8 cellular contexts compared by ENCODE assay signal in the genomic region with DNA sequence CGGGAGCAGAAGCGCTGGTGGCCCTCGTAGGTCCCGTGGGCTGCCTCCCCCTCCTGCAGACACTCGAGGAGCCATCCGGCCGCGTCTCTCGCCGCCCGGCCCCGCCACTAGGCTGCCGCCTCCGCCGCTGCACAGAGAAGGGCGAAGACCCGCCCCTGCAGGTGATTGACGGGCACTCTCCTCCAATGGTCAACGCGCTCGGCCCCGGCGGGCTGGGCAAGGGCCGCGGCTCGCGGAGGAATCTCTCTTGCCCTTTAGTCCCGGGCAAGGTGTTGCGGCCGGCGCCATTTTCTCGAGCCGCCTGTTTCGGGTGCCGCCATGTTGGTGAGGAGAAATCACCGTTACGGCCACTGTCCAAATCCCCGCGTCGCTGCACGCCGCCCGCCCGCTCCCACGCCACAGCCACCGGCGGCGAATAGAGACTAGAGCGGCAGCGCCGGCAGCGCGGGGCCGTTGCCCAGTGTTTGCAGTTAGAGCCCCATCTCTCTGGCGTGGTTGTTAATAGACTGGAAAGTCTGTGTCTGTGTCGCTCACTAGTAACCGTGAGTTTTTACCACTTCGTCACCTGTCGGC. TPM values are rescaled to one million over a fixed set of nuclear protein-coding genes. Genes with fewer than 3 reads are reported as not detected.
A peak's percentile ranks its signal among the peaks of the same experiment; 100 is the strongest.
DNase-seq lines count a peak whose midpoint lies in the region; ATAC-seq and TF ChIP-seq lines count a peak whose summit lies in the region.

A gene with protein sequence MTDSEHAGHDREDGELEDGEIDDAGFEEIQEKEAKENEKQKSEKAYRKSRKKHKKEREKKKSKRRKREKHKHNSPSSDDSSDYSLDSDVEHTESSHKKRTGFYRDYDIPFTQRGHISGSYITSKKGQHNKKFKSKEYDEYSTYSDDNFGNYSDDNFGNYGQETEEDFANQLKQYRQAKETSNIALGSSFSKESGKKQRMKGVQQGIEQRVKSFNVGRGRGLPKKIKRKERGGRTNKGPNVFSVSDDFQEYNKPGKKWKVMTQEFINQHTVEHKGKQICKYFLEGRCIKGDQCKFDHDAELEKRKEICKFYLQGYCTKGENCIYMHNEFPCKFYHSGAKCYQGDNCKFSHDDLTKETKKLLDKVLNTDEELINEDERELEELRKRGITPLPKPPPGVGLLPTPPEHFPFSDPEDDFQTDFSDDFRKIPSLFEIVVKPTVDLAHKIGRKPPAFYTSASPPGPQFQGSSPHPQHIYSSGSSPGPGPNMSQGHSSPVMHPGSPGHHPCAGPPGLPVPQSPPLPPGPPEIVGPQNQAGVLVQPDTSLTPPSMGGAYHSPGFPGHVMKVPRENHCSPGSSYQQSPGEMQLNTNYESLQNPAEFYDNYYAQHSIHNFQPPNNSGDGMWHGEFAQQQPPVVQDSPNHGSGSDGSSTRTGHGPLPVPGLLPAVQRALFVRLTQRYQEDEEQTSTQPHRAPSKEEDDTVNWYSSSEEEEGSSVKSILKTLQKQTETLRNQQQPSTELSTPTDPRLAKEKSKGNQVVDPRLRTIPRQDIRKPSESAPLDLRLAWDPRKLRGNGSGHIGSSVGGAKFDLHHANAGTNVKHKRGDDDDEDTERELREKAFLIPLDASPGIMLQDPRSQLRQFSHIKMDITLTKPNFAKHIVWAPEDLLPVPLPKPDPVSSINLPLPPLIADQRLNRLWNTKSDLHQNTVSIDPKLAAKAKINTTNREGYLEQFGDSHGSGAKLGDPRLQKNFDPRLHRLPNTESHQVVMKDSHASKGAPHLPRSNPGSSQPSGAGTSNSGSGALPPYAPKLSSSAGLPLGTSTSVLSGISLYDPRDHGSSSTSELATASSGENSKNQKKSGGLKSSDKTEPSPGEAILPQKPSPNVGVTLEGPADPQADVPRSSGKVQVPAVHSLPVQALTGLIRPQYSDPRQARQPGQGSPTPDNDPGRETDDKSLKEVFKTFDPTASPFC (plus strand): TSS at position 284 of the 573 bp plus-strand sequence. CDS start 398 bp downstream, outside the sequence.

- peaks cover 21% of the 10 kb centered on the region for H3K4me1 Mint-ChIP-seq in WTC11

- no peaks in the 10 kb centered on the region; the same call in 1 of the 2 replicates for H3K9me3 ChIP-seq in AG04450 (ENCODE audit: control insufficient read depth, insufficient read depth, low read length)

- TF ChIP-seq CTCF in AG04450 (IDR thresholded peaks at IDR 0.05; ENCODE audit: low read depth, low read length) (0 out of 2 replicates have a peak, but pooled peaks have one; percentile 11), WTC11 (IDR thresholded peaks at IDR 0.05) (no peak)

- DNase-seq in AG04450 (ENCODE audit: low read depth, low spot score) (peak; percentile 97), NCI-H2227 (lab: John Stamatoyannopoulos, UW; ENCODE audit: unreplicated experiment) (peak; percentile 99), WTC11 (ENCODE audit: low spot score) (peak; percentile 99), caudate nucleus (lab: John Stamatoyannopoulos, UW) (peak; percentile 60 to 99 (median 98)), inferior parietal cortex (ENCODE audit: extremely low spot score) (peak; percentile 98)
- DNase-seq in stimulated activated CD4-positive, alpha-beta T cell treated with anti-CD3 and anti-CD28 coated beads, Interleukin-12 subunit alpha, Interleukin-12 subunit beta, amount 100 ng/mL, for 24 hours (ENCODE audit: low read depth in 2 of 2), result peak; percentile 99 to 100

- no peaks in the 10 kb centered on the region for H3K9me3 Mint-ChIP-seq in WTC11

- no peaks in the 10 kb centered on the region for H3K27me3 ChIP-seq in AG04450 (ENCODE audit: control insufficient read depth, insufficient read depth, low read length)

- peak within 1 kb of the TSS; percentile 93 for H3K27ac Mint-ChIP-seq in WTC11

- CTCF ChIA-PET in AG04450 (lab: Charles Lee), result interaction anchor here (0.7 to 1.0 kb wide), 3 partner anchors 13 to 158 kb away, joined by 3 to 8 read pairs (median 4); a partner anchor contains a TSS
- CTCF ChIA-PET in WTC11 (lab: Charles Lee), result no interaction called here

- ATAC-seq in GM18873 (IDR thresholded peaks at IDR 0.05; ENCODE audit: low FRiP score, unreplicated experiment) (peak; percentile 96), HG03139 (IDR thresholded peaks at IDR 0.05; ENCODE audit: unreplicated experiment) (peak; percentile 93), WTC11 (peak; percentile 93)

- peak within 1 kb of the TSS; percentile 89 for H3K4me3 ChIP-seq in AG04450 (ENCODE audit: low read depth, low read length)

- POLR2A ChIA-PET in AG04450 (lab: Yijun Ruan, JAX), result interaction anchor here (0.6 kb wide), 1 partner anchor 217 kb away, joined by 4 read pairs; no protein-coding TSS in a partner anchor
- POLR2A ChIA-PET in WTC11 (lab: Charles Lee), result no interaction called here

- H3K27ac ChIP-seq in AG04450 (ENCODE audit: low read depth, low read length) (peak within 1 kb of the TSS; percentile 98), caudate nucleus (ENCODE audit: low read depth, low read length) (peak within 1 kb of the TSS; percentile 100)

- no peaks in the 10 kb centered on the region for H3K36me3 Mint-ChIP-seq in WTC11

- no peaks in the 10 kb centered on the region for H3K27me3 Mint-ChIP-seq in WTC11 (ENCODE audit: low read depth)

- peak within 1 kb of the TSS; percentile 81 for H3K4me3 Mint-ChIP-seq in WTC11

TF ChIP-seq in WTC11, 78 proteins besides CTCF, POLR2A, EP300 and RAD21 (continues in another document):
- TF ChIP-seq ZNF219 (CRISPR knock-in tag; IDR thresholded peaks at IDR 0.05; ENCODE audit: borderline replicate concordance) (peak; percentile 28; the same call in 1 of the 2 replicates), NFE2L1 (CRISPR knock-in tag; IDR thresholded peaks at IDR 0.05) (peak; percentile 83), JAZF1 (CRISPR knock-in tag; IDR thresholded peaks at IDR 0.05) (no peak), ZNF416 (CRISPR knock-in tag; IDR thresholded peaks at IDR 0.05) (peak; percentile 60), TEAD4 (CRISPR knock-in tag; IDR thresholded peaks at IDR 0.05) (peak; percentile 42; the same call in 1 of the 2 replicates), ZNF121 (CRISPR knock-in tag; IDR thresholded peaks at IDR 0.05) (no peak), GRHL2 (CRISPR knock-in tag; IDR thresholded peaks at IDR 0.05; ENCODE audit: insufficient replicate concordance, severe bottlenecking) (no peak), CREB1 (CRISPR knock-in tag; IDR thresholded peaks at IDR 0.05) (peak; percentile 38; the same call in 1 of the 2 replicates)
- TF ChIP-seq, protein P1, sequence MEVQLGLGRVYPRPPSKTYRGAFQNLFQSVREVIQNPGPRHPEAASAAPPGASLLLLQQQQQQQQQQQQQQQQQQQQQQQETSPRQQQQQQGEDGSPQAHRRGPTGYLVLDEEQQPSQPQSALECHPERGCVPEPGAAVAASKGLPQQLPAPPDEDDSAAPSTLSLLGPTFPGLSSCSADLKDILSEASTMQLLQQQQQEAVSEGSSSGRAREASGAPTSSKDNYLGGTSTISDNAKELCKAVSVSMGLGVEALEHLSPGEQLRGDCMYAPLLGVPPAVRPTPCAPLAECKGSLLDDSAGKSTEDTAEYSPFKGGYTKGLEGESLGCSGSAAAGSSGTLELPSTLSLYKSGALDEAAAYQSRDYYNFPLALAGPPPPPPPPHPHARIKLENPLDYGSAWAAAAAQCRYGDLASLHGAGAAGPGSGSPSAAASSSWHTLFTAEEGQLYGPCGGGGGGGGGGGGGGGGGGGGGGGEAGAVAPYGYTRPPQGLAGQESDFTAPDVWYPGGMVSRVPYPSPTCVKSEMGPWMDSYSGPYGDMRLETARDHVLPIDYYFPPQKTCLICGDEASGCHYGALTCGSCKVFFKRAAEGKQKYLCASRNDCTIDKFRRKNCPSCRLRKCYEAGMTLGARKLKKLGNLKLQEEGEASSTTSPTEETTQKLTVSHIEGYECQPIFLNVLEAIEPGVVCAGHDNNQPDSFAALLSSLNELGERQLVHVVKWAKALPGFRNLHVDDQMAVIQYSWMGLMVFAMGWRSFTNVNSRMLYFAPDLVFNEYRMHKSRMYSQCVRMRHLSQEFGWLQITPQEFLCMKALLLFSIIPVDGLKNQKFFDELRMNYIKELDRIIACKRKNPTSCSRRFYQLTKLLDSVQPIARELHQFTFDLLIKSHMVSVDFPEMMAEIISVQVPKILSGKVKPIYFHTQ (CRISPR knock-in tag; IDR thresholded peaks at IDR 0.05), result 0 out of 2 replicates have a peak, but pooled peaks have one; percentile 28
- TF ChIP-seq, protein P2, sequence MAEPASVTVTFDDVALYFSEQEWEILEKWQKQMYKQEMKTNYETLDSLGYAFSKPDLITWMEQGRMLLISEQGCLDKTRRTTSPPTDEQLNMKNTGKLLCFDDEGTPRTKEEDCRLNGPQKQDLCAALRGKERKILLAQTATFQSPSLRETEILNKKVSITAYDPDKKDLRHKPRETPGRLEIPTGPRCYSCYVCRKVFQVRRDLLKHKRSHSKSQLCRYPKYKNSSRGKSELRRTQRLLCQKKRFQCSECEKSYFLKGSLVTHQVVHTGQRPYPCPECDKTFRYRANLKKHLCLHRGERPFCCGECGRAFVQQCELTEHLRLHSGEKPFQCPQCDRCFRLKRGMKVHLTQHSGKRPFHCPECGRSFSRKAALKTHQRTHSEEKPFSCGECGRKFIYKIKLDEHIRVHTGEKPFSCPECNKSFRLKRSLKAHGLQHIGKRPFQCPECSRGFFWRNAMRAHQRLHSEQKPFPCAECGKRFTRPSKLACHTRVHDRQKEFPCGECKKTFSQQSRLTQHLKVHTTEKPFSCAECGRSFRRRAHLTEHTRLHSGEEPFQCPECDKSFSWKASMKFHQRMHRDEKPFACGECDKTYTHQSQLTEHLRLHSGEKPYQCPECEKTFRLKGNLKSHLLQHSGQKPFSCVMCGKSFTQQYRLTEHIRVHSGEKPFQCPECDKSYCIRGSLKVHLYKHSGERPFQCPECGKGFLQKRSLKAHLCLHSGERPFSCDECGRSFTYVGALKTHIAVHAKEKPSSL (CRISPR knock-in tag; conservative IDR thresholded peaks at IDR 0.05), result no peak
- TF ChIP-seq, protein P3, sequence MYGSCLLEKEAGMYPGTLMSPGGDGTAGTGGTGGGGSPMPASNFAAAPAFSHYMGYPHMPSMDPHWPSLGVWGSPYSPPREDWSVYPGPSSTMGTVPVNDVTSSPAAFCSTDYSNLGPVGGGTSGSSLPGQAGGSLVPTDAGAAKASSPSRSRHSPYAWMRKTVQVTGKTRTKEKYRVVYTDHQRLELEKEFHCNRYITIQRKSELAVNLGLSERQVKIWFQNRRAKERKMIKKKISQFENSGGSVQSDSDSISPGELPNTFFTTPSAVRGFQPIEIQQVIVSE (CRISPR knock-in tag; IDR thresholded peaks at IDR 0.05; ENCODE audit: borderline replicate concordance), result no peak

RNA-seq across cellular contexts. Expression of the gene that starts here (rescaled TPM):
- polyA plus RNA-seq in AG04450 (2011; rRNA removed), result 1.5 and 1.9 TPM in 2 replicates
- 1.8 and 4.0 TPM in 2 replicates for polyA minus RNA-seq in AG04450 (2011; rRNA and poly(A)+ RNA removed)
- 10.0 to 13.0 TPM (median 11.8 TPM) in 3 replicates for total RNA-seq in WTC11 (2021)

Comparison
In these comparisons a context has a peak if more than half of its experiments do, and no peak if none do; other contexts are left out.
1. Peak in every context shown above with its lines: DNase-seq, ATAC-seq, H3K4me3 ChIP-seq and H3K27ac ChIP-seq.